ENCODE assay signal across 14 cellular contexts in the genomic region with DNA sequence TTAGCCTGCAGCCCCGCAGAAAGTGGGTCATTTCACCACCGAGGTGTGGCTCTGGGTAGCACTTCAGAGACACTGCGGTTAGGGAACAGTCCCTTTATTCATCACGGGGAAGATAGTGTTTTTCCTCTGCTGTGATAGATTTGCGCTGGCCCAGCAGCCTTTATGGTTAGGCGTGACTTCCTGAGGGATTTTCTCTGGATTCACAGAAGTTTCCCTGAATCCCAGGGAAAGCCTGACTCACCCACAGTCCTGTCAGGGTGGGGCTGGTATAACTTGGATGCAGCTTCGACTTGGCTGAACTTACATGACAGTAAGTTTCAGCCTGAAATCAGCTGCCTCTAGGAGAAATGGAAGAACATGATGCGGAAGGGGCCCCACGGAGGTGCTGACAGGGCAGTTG.
DNase-seq lines count a peak whose midpoint lies in the region; ATAC-seq and TF ChIP-seq lines count a peak whose summit lies in the region.
"Had no signal": no experiment of that assay in that cellular context is flagged by ENCODE, and none has a peak within 500 bp of the region (broad histone marks: within the 10 kb centered on the region; RNA-seq: fewer than 3 reads in every experiment).

No MANE protein-coding gene starts in this region.

- H3K4me3 ChIP-seq in SK-N-SH (ENCODE audit: low read depth in 2 of 2, low read length in 1 of 2) (no peak overlapping the region), fibroblast of pulmonary artery (replicated peaks; ENCODE audit: low read depth, low read length) (no peak overlapping the region), aorta (ENCODE audit: low read length in 2 of 2) (no peak overlapping the region)

- TF ChIP-seq EP300 in SK-N-SH (IDR thresholded peaks at IDR 0.05; ENCODE audit: borderline replicate concordance in 1 of 2, low read depth in 1 of 2, low read length in 1 of 2) = no peak

- H3K9me3 ChIP-seq in SK-N-SH = no peaks in the 10 kb centered on the region; the same call in 1 of the 2 replicates
- H3K9me3 ChIP-seq in aorta (ENCODE audit: control insufficient read depth, low read length) = no peaks in the 10 kb centered on the region

- H2AFZ ChIP-seq in SK-N-SH (ENCODE audit: low read depth) = no peak overlapping the region

- H3K9me2 ChIP-seq in SK-N-SH = no peaks in the 10 kb centered on the region

- H3K36me3 ChIP-seq in SK-N-SH (replicated peaks in 1 of 2; ENCODE audit: control insufficient read depth in 1 of 2, insufficient read depth in 2 of 2, low read length in 1 of 2) (no peaks in the 10 kb centered on the region), aorta (ENCODE audit: control insufficient read depth in 1 of 2, insufficient read depth in 2 of 2, low read length in 1 of 2) (no peaks in the 10 kb centered on the region)

- intact Hi-C loops in aorta (cut with DNase I) = no loop called here

- ATAC-seq in SK-N-SH treated with all-trans-retinoic acid at 6 μM for 48 hours (no peak), aorta (ENCODE audit: low FRiP score) (peak; percentile 60), GM18519 (IDR thresholded peaks at IDR 0.05; ENCODE audit: low FRiP score, unreplicated experiment) (no peak)

- H3K79me2 ChIP-seq in SK-N-SH (ENCODE audit: insufficient read depth) = no peaks in the 10 kb centered on the region

- no peak for TF ChIP-seq RAD21 in SK-N-SH (IDR thresholded peaks at IDR 0.05; ENCODE audit: low read length)

- POLR2A ChIA-PET in SK-N-SH (lab: Yijun Ruan, JAX) = no interaction called here

- no peaks in the 10 kb centered on the region for H4K20me1 ChIP-seq in SK-N-SH (ENCODE audit: insufficient read depth)

- CTCF ChIA-PET in SK-N-SH (lab: Yijun Ruan, JAX) = no interaction called here

- no peaks in the 10 kb centered on the region for H3F3A ChIP-seq in SK-N-SH (replicated peaks; ENCODE audit: insufficient read depth)

- H3K4me1 ChIP-seq in SK-N-SH (ENCODE audit: control insufficient read depth in 1 of 2, insufficient read depth in 2 of 2, low read depth in 1 of 2, low read length in 1 of 2) (no peaks in the 10 kb centered on the region), aorta (ENCODE audit: control insufficient read depth in 1 of 2, insufficient read depth in 2 of 2, low read length in 2 of 2) (peaks cover 0 to 2% of the 10 kb centered on the region in 2 donors)

- TF ChIP-seq CTCF in SK-N-SH (IDR thresholded peaks at IDR 0.05) (no peak), fibroblast of pulmonary artery (IDR thresholded peaks at IDR 0.05; ENCODE audit: low read length, missing control alignments) (no peak)

- peak overlapping the region; percentile 31; the same call in 1 of the 2 replicates for H3K4me2 ChIP-seq in SK-N-SH
- H3K4me2 ChIP-seq: KMS-11 had no signal

- DNase-seq in SK-N-SH (no peak), fibroblast of pulmonary artery (ENCODE audit: low read depth) (peak; percentile 75), lung microvascular endothelial cell (ENCODE audit: low read depth in 2 of 2) (peak; percentile 57 to 71), aorta (peak in 1 of 2 donors; percentile 48), SK-N-DZ (ENCODE audit: low spot score) (no peak), activated gamma-delta T cell treated with Interleukin-2 at 50 U/mL for 16 hours (no peak)
- DNase-seq: activated CD4-positive, alpha-beta T cell treated with anti-CD3 and anti-CD28 coated beads for 48 hours; Calu3; NCI-H1694 treated with DMSO at 0.1 percent for 48 hours; SW 1271 had no signal

- 30% methylated on average over 8 of the region's 9 CpGs for WGBS in SK-N-SH (ENCODE audit: low lambda C conversion rate)
- WGBS in aorta, 2 donors = 79 to 85% methylated on average over 9 of the region's 9 CpGs

- H3K27ac ChIP-seq in SK-N-SH (ENCODE audit: low read depth in 2 of 2, low read length in 1 of 2) = no peak overlapping the region
- H3K27ac ChIP-seq in aorta (ENCODE audit: low read depth in 1 of 2, low read length in 2 of 2) = no peak overlapping the region
- H3K27ac ChIP-seq: 22Rv1, KMS-11 had no signal

- H3K27me3 ChIP-seq in SK-N-SH (ENCODE audit: insufficient read depth) (no peaks in the 10 kb centered on the region), aorta (ENCODE audit: control insufficient read depth in 1 of 2, insufficient read depth in 2 of 2, low read length in 1 of 2) (no peaks in the 10 kb centered on the region)

- no peak overlapping the region for H3K9ac ChIP-seq in SK-N-SH
- H3K9ac ChIP-seq: KMS-11 had no signal

TF ChIP-seq in SK-N-SH, 30 proteins besides CTCF, POLR2A, EP300 and RAD21 (continues in another document):
- TF ChIP-seq NRF1 (IDR thresholded peaks at IDR 0.05; ENCODE audit: low read depth, low read length) (no peak), POLR2AphosphoS5 (IDR thresholded peaks at IDR 0.05; ENCODE audit: low read depth, low read length) (no peak), RXRA (IDR thresholded peaks at IDR 0.05; ENCODE audit: borderline replicate concordance, low read depth) (no peak), TEAD4 (IDR thresholded peaks at IDR 0.05; ENCODE audit: borderline replicate concordance, insufficient read depth) (no peak), EZH2phosphoT487 (IDR thresholded peaks at IDR 0.05; ENCODE audit: borderline replicate concordance, low read depth) (no peak), FOXJ3 (CRISPR knock-in tag; IDR thresholded peaks at IDR 0.05) (no peak), SMC3 (IDR thresholded peaks at IDR 0.05; ENCODE audit: low read depth, low read length) (no peak), TAF1 (IDR thresholded peaks at IDR 0.05; ENCODE audit: borderline replicate concordance, low read depth, low read length) (no peak), RCOR1 (IDR thresholded peaks at IDR 0.05; ENCODE audit: low read length) (no peak), MEF2A (IDR thresholded peaks at IDR 0.05; ENCODE audit: borderline replicate concordance, low read depth) (no peak), TCF12 (IDR thresholded peaks at IDR 0.05) (no peak), CHD2 (IDR thresholded peaks at IDR 0.05; ENCODE audit: low read length, partially characterized antibody) (no peak)
- TF ChIP-seq, protein P1, sequence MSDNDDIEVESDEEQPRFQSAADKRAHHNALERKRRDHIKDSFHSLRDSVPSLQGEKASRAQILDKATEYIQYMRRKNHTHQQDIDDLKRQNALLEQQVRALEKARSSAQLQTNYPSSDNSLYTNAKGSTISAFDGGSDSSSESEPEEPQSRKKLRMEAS (IDR thresholded peaks at IDR 0.05; ENCODE audit: low read depth) = no peak
- TF ChIP-seq, protein P2, sequence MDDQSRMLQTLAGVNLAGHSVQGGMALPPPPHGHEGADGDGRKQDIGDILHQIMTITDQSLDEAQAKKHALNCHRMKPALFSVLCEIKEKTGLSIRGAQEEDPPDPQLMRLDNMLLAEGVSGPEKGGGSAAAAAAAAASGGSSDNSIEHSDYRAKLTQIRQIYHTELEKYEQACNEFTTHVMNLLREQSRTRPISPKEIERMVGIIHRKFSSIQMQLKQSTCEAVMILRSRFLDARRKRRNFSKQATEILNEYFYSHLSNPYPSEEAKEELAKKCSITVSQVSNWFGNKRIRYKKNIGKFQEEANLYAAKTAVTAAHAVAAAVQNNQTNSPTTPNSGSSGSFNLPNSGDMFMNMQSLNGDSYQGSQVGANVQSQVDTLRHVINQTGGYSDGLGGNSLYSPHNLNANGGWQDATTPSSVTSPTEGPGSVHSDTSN (IDR thresholded peaks at IDR 0.05) = no peak

TF ChIP-seq in SK-N-SH treated with all-trans-retinoic acid at 6 μM for 48 hours, 23 proteins besides CTCF, POLR2A, EP300 and RAD21:
- TF ChIP-seq RARB (CRISPR knock-in tag; IDR thresholded peaks at IDR 0.05) = no peak
- TF ChIP-seq ZNF70 (CRISPR knock-in tag; IDR thresholded peaks at IDR 0.05) = no peak
- no peak for TF ChIP-seq CSDC2 (CRISPR knock-in tag; IDR thresholded peaks at IDR 0.05)
- TF ChIP-seq ESRRG (CRISPR knock-in tag; IDR thresholded peaks at IDR 0.05) = no peak
- TF ChIP-seq, protein P3, sequence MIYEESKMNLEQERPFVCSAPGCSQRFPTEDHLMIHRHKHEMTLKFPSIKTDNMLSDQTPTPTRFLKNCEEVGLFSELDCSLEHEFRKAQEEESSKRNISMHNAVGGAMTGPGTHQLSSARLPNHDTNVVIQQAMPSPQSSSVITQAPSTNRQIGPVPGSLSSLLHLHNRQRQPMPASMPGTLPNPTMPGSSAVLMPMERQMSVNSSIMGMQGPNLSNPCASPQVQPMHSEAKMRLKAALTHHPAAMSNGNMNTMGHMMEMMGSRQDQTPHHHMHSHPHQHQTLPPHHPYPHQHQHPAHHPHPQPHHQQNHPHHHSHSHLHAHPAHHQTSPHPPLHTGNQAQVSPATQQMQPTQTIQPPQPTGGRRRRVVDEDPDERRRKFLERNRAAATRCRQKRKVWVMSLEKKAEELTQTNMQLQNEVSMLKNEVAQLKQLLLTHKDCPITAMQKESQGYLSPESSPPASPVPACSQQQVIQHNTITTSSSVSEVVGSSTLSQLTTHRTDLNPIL (CRISPR knock-in tag; IDR thresholded peaks at IDR 0.05; ENCODE audit: low read depth) = no peak
- no peak for TF ChIP-seq ZNF8 (CRISPR knock-in tag; IDR thresholded peaks at IDR 0.05)
- no peak for TF ChIP-seq TCF4 (CRISPR knock-in tag; IDR thresholded peaks at IDR 0.05; ENCODE audit: borderline replicate concordance)
- no peak for TF ChIP-seq ZFP3 (CRISPR knock-in tag; IDR thresholded peaks at IDR 0.05)
- TF ChIP-seq ZNF565 (CRISPR knock-in tag; conservative IDR thresholded peaks at IDR 0.05; ENCODE audit: low read depth) = no peak

Comparison
In these comparisons a context has a peak if more than half of its experiments do, and no peak if none do; other contexts are left out.
1. DNase-seq: peak in fibroblast of pulmonary artery (single experiment) and lung microvascular endothelial cell (2 of 2); none in SK-N-SH (single experiment), SK-N-DZ (single experiment) and activated gamma-delta T cell treated with Interleukin-2 at 50 U/mL for 16 hours (single experiment).